In genomic region chr5:16574789-16575785, GRCh38 we compare ENCODE assay signal across 9 cellular contexts. TPM values are rescaled to one million over a fixed set of nuclear protein-coding genes. Genes with fewer than 3 reads are reported as not detected.
DNase-seq lines count a peak whose midpoint lies in the region; ATAC-seq and TF ChIP-seq lines count a peak whose summit lies in the region.
"Had no signal": no experiment of that assay in that cellular context is flagged by ENCODE, and none has a peak within 500 bp of the region (broad histone marks: within the 10 kb centered on the region; RNA-seq: fewer than 3 reads in every experiment).

No MANE protein-coding gene starts in this region.

- H3K9me3 Mint-ChIP-seq in neural progenitor cell = no peaks in the 10 kb centered on the region
- H3K9me3 Mint-ChIP-seq in stimulated activated effector memory CD8-positive, alpha-beta T cell treated with anti-CD3 and anti-CD28 coated beads, Interleukin-12 subunit alpha, Interleukin-12 subunit beta, amount 100 ng/mL, for 72 hours = no peaks in the 10 kb centered on the region

- peaks cover 0 to 34% (median 10%) of the 10 kb centered on the region in 11 experiments; a peak in 12 of 22 replicates for H3K9me3 ChIP-seq in BLaER1 treated with 17β-estradiol and CSF1 and Interleukin-3, amounts not matched to agents 10 nM and 100 nM (replicated peaks in 1 of 11)
- H3K9me3 ChIP-seq in NT2/D1 (ENCODE audit: insufficient read depth, low read length) (no peaks in the 10 kb centered on the region), neural progenitor cell (ENCODE audit: low read depth) (no peaks in the 10 kb centered on the region), lower lobe of right lung (no peaks in the 10 kb centered on the region)

- peak; percentile 68 for ATAC-seq in esophagus mucosa
- ATAC-seq in lower lobe of right lung = no peak
- no peak for ATAC-seq in stimulated activated effector memory CD8-positive, alpha-beta T cell treated with anti-CD3 and anti-CD28 coated beads, Interleukin-12 subunit alpha, Interleukin-12 subunit beta, amount 100 ng/mL, for 72 hours
- no peak for ATAC-seq in GM18867 (IDR thresholded peaks at IDR 0.05; ENCODE audit: unreplicated experiment)

- peaks cover 6 to 18% (median 12%) of the 10 kb centered on the region in 10 experiments; a peak in 19 of 20 replicates for H3K4me1 ChIP-seq in BLaER1 treated with 17β-estradiol and CSF1 and Interleukin-3, amounts not matched to agents 10 nM and 100 nM
- H3K4me1 ChIP-seq in NT2/D1 (ENCODE audit: insufficient read depth, insufficient read length) (peaks cover 4% of the 10 kb centered on the region), neural progenitor cell (peaks cover 25% of the 10 kb centered on the region), lower lobe of right lung (no peaks in the 10 kb centered on the region)

- H3K4me2 ChIP-seq in BLaER1 treated with 17β-estradiol and CSF1 and Interleukin-3, amounts not matched to agents 10 nM and 100 nM = peak overlapping the region in 8 of 11 experiments; percentile 13 to 58 (median 41); a peak in 13 of 22 replicates
- H3K4me2 ChIP-seq in neural progenitor cell = no peak overlapping the region

- H3K27me3 ChIP-seq in BLaER1 treated with 17β-estradiol and CSF1 and Interleukin-3, amounts not matched to agents 10 nM and 100 nM = no peaks in the 10 kb centered on the region
- H3K27me3 ChIP-seq in NT2/D1 (ENCODE audit: insufficient read depth, insufficient read length) = no peaks in the 10 kb centered on the region
- H3K27me3 ChIP-seq in neural progenitor cell = no peaks in the 10 kb centered on the region
- H3K27me3 ChIP-seq in lower lobe of right lung (ENCODE audit: low read depth) = no peaks in the 10 kb centered on the region

- no peaks in the 10 kb centered on the region for H3K79me2 ChIP-seq in neural progenitor cell (ENCODE audit: low read depth)

- no peak overlapping the region for H3K9ac ChIP-seq in BLaER1 treated with 17β-estradiol and CSF1 and Interleukin-3, amounts not matched to agents 10 nM and 100 nM
- no peak overlapping the region for H3K9ac ChIP-seq in NT2/D1 (ENCODE audit: insufficient read length, low read depth)
- H3K9ac ChIP-seq in neural progenitor cell = no peak overlapping the region

- peaks cover 21% of the 10 kb centered on the region for H3F3A ChIP-seq in neural progenitor cell (ENCODE audit: low read depth)

- no peaks in the 10 kb centered on the region for H4K20me1 ChIP-seq in BLaER1 treated with 17β-estradiol and CSF1 and Interleukin-3, amounts not matched to agents 10 nM and 100 nM
- H4K20me1 ChIP-seq in neural progenitor cell (ENCODE audit: low read depth) = no peaks in the 10 kb centered on the region

- H3K27ac ChIP-seq in BLaER1 treated with 17β-estradiol and CSF1 and Interleukin-3, amounts not matched to agents 10 nM and 100 nM = no peak overlapping the region
- H3K27ac ChIP-seq in neural progenitor cell (no peak overlapping the region), lower lobe of right lung (no peak overlapping the region)

- H3K4me3 ChIP-seq in BLaER1 treated with 17β-estradiol and CSF1 and Interleukin-3, amounts not matched to agents 10 nM and 100 nM = no peak overlapping the region
- no peak overlapping the region for H3K4me3 ChIP-seq in NT2/D1 (ENCODE audit: insufficient read length, low read depth)
- H3K4me3 ChIP-seq in neural progenitor cell = no peak overlapping the region
- H3K4me3 ChIP-seq in lower lobe of right lung = no peak overlapping the region

- DNase-seq in NT2/D1 (ENCODE audit: low read depth, low spot score) (peak; percentile 73), neural progenitor cell (ENCODE audit: low spot score) (peak; percentile 46), lower lobe of right lung (no peak)
- no peak for DNase-seq in stimulated activated CD4-positive, alpha-beta T cell treated with anti-CD3 and anti-CD28 coated beads, Interleukin-15, amount 100 ng/mL, for 24 hours
- no peak for DNase-seq in stimulated activated effector memory CD8-positive, alpha-beta T cell treated with anti-CD3 and anti-CD28 coated beads, Interleukin-12 subunit alpha, Interleukin-12 subunit beta, amount 100 ng/mL, for 72 hours (ENCODE audit: low spot score in 2 of 2)
- DNase-seq: NCI-H524 had no signal

- peaks cover 25% of the 10 kb centered on the region for H3K4me1 Mint-ChIP-seq in neural progenitor cell
- H3K4me1 Mint-ChIP-seq in stimulated activated effector memory CD8-positive, alpha-beta T cell treated with anti-CD3 and anti-CD28 coated beads, Interleukin-12 subunit alpha, Interleukin-12 subunit beta, amount 100 ng/mL, for 72 hours = peaks cover 7% of the 10 kb centered on the region

- H3K27ac Mint-ChIP-seq in neural progenitor cell = no peak overlapping the region
- H3K27ac Mint-ChIP-seq in stimulated activated effector memory CD8-positive, alpha-beta T cell treated with anti-CD3 and anti-CD28 coated beads, Interleukin-12 subunit alpha, Interleukin-12 subunit beta, amount 100 ng/mL, for 72 hours = no peak overlapping the region

- H3K4me3 Mint-ChIP-seq in neural progenitor cell = no peak overlapping the region
- no peak overlapping the region for H3K4me3 Mint-ChIP-seq in stimulated activated effector memory CD8-positive, alpha-beta T cell treated with anti-CD3 and anti-CD28 coated beads, Interleukin-12 subunit alpha, Interleukin-12 subunit beta, amount 100 ng/mL, for 72 hours

- intact Hi-C loops in lower lobe of right lung (cut with DNase I) = no loop called here

- peaks cover 0 to 45% (median 18%) of the 10 kb centered on the region in 11 experiments; a peak in 11 of 22 replicates for H3K36me3 ChIP-seq in BLaER1 treated with 17β-estradiol and CSF1 and Interleukin-3, amounts not matched to agents 10 nM and 100 nM
- H3K36me3 ChIP-seq in NT2/D1 (ENCODE audit: insufficient read depth, insufficient read length, low read length) = no peaks in the 10 kb centered on the region
- no peaks in the 10 kb centered on the region for H3K36me3 ChIP-seq in neural progenitor cell
- no peaks in the 10 kb centered on the region for H3K36me3 ChIP-seq in lower lobe of right lung

- H3K36me3 Mint-ChIP-seq in neural progenitor cell = no peaks in the 10 kb centered on the region
- no peaks in the 10 kb centered on the region for H3K36me3 Mint-ChIP-seq in stimulated activated effector memory CD8-positive, alpha-beta T cell treated with anti-CD3 and anti-CD28 coated beads, Interleukin-12 subunit alpha, Interleukin-12 subunit beta, amount 100 ng/mL, for 72 hours

- TF ChIP-seq CTCF in neural progenitor cell (IDR thresholded peaks at IDR 0.05) (no peak), lower lobe of right lung (IDR thresholded peaks at IDR 0.05) (no peak)

- no peak overlapping the region for H2AFZ ChIP-seq in neural progenitor cell (replicated peaks)

- peaks cover 2% of the 10 kb centered on the region for H3K27me3 Mint-ChIP-seq in neural progenitor cell (ENCODE audit: insufficient read depth, low read depth)

RNA-seq across cellular contexts. Expression of gene RETREG1, which starts 41.7 kb away (rescaled TPM):
- total RNA-seq in esophagus mucosa (1.5 TPM), neural progenitor cell (ENCODE audit: low replicate concordance) (0.99 and 3.0 TPM in 2 replicates), lower lobe of right lung (20.6 TPM)

Comparison
In these comparisons a context has a peak if more than half of its experiments do, and no peak if none do; other contexts are left out.
1. DNase-seq: peak in NT2/D1 (single experiment) and neural progenitor cell (single experiment); none in lower lobe of right lung (single experiment), stimulated activated CD4-positive, alpha-beta T cell treated with anti-CD3 and anti-CD28 coated beads, Interleukin-15, amount 100 ng/mL, for 24 hours (single experiment) and stimulated activated effector memory CD8-positive, alpha-beta T cell treated with anti-CD3 and anti-CD28 coated beads, Interleukin-12 subunit alpha, Interleukin-12 subunit beta, amount 100 ng/mL, for 72 hours (0 of 2).